Comparison of ENCODE assay signal across 22 cellular contexts in the genomic region with DNA sequence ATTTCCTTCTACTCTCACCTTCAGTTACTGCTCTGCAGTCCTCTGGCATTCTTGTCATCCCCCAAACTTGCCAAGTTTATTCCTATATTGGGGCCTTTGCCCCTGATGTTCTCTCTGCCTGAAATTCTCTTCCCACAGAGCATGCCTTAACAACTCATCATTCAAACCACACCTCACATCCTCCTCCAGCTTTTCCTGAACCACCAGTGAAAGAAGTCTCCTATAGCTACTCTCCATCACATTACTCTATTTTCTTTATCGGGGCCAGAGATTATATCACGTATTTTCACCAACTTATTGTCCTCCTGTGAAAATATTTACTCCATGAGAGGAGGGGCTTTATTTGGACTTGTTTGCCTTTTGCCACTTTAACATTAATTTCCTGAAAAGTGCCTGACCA. TPM values are rescaled to one million over a fixed set of nuclear protein-coding genes. Genes with fewer than 3 reads are reported as not detected.
DNase-seq lines count a peak whose midpoint lies in the region; ATAC-seq and TF ChIP-seq lines count a peak whose summit lies in the region.
"Had no signal": no experiment of that assay in that cellular context is flagged by ENCODE, and none has a peak within 500 bp of the region (broad histone marks: within the 10 kb centered on the region; RNA-seq: fewer than 3 reads in every experiment).

No MANE protein-coding gene starts in this region.

- no peaks in the 10 kb centered on the region for H3K9me3 Mint-ChIP-seq in CD8-positive, alpha-beta T cell
- H3K9me3 Mint-ChIP-seq in activated naive CD4-positive, alpha-beta T cell treated with anti-CD3 and anti-CD28 coated beads for 36 hours, result no peaks in the 10 kb centered on the region
- H3K9me3 Mint-ChIP-seq: activated T-helper 1 cell treated with anti-CD3 and anti-CD28 coated beads, Interleukin-12 subunit alpha, Interleukin-12 subunit beta, Interleukin-2, Interleukin-4 antibody, amounts not matched to agents 30 ng/mL and 10 ng/mL and 1 ng/mL, durations not matched to agents 14 hours and 24 hours and 36 hours; H9; naive thymus-derived CD8-positive, alpha-beta T cell; stimulated activated effector memory CD8-positive, alpha-beta T cell treated with anti-CD3 and anti-CD28 coated beads, Interleukin-12 subunit alpha, Interleukin-12 subunit beta, amount 100 ng/mL, for 72 hours had no signal

- H3K4me1 ChIP-seq in CD8-positive, alpha-beta T cell (ENCODE audit: insufficient read depth, low read length), result no peaks in the 10 kb centered on the region
- H3K4me1 ChIP-seq: parathyroid adenoma had no signal

- no peaks in the 10 kb centered on the region for H3K4me1 Mint-ChIP-seq in CD8-positive, alpha-beta T cell (ENCODE audit: low read depth)
- H3K4me1 Mint-ChIP-seq in activated naive CD4-positive, alpha-beta T cell treated with anti-CD3 and anti-CD28 coated beads for 36 hours (ENCODE audit: low read depth), result no peaks in the 10 kb centered on the region
- H3K4me1 Mint-ChIP-seq: naive thymus-derived CD8-positive, alpha-beta T cell; stimulated activated effector memory CD8-positive, alpha-beta T cell treated with anti-CD3 and anti-CD28 coated beads, Interleukin-12 subunit alpha, Interleukin-12 subunit beta, amount 100 ng/mL, for 72 hours had no signal

- CTCF ChIA-PET in CD8-positive, alpha-beta T cell (lab: Charles Lee), result interaction anchor here (0.7 kb wide), 1 partner anchor 24 kb away, joined by 3 read pairs; no protein-coding TSS in a partner anchor
- CTCF ChIA-PET in activated naive CD4-positive, alpha-beta T cell treated with anti-CD3 and anti-CD28 coated beads for 36 hours (lab: Charles Lee), result interaction anchor here (0.5 kb wide), 1 partner anchor 284 kb away, joined by 3 read pairs; no protein-coding TSS in a partner anchor

- no peak for TF ChIP-seq CTCF in astrocyte of the spinal cord (IDR thresholded peaks at IDR 0.05; ENCODE audit: low read depth, low read length)
- TF ChIP-seq CTCF in kidney epithelial cell (IDR thresholded peaks at IDR 0.05; ENCODE audit: insufficient read depth, low read length, poor library complexity, severe bottlenecking), result no peak
- TF ChIP-seq CTCF in CD8-positive, alpha-beta T cell (IDR thresholded peaks at IDR 0.05), result no peak

- H3K9me3 ChIP-seq in CD8-positive, alpha-beta T cell (ENCODE audit: low read length), result no peaks in the 10 kb centered on the region

- H3K27ac Mint-ChIP-seq in CD8-positive, alpha-beta T cell, result no peak overlapping the region
- no peak overlapping the region for H3K27ac Mint-ChIP-seq in activated naive CD4-positive, alpha-beta T cell treated with anti-CD3 and anti-CD28 coated beads for 36 hours
- H3K27ac Mint-ChIP-seq: activated naive CD8-positive, alpha-beta T cell; activated T-helper 1 cell treated with anti-CD3 and anti-CD28 coated beads, Interleukin-12 subunit alpha, Interleukin-12 subunit beta, Interleukin-2, Interleukin-4 antibody, amounts not matched to agents 30 ng/mL and 10 ng/mL and 1 ng/mL, durations not matched to agents 14 hours and 24 hours and 36 hours; H9; naive thymus-derived CD8-positive, alpha-beta T cell; stimulated activated effector memory CD8-positive, alpha-beta T cell treated with anti-CD3 and anti-CD28 coated beads, Interleukin-12 subunit alpha, Interleukin-12 subunit beta, amount 100 ng/mL, for 72 hours had no signal

- no peaks in the 10 kb centered on the region for H3K27me3 ChIP-seq in kidney epithelial cell (ENCODE audit: control insufficient read depth, insufficient read depth, low read length)
- no peaks in the 10 kb centered on the region for H3K27me3 ChIP-seq in CD8-positive, alpha-beta T cell (ENCODE audit: insufficient read depth, low read length)

- no peak overlapping the region for H3K4me3 Mint-ChIP-seq in CD8-positive, alpha-beta T cell
- no peak overlapping the region for H3K4me3 Mint-ChIP-seq in activated naive CD4-positive, alpha-beta T cell treated with anti-CD3 and anti-CD28 coated beads for 36 hours
- H3K4me3 Mint-ChIP-seq: activated naive CD8-positive, alpha-beta T cell; activated T-helper 1 cell treated with anti-CD3 and anti-CD28 coated beads, Interleukin-12 subunit alpha, Interleukin-12 subunit beta, Interleukin-2, Interleukin-4 antibody, amounts not matched to agents 30 ng/mL and 10 ng/mL and 1 ng/mL, durations not matched to agents 14 hours and 24 hours and 36 hours; H9; naive thymus-derived CD8-positive, alpha-beta T cell; stimulated activated effector memory CD8-positive, alpha-beta T cell treated with anti-CD3 and anti-CD28 coated beads, Interleukin-12 subunit alpha, Interleukin-12 subunit beta, amount 100 ng/mL, for 72 hours had no signal

- intact Hi-C loops in CD8-positive, alpha-beta T cell (cut with DNase I, micrococcal nuclease), result loop anchor here in 1 of 2 experiments (5.0 to 10.0 kb wide), 2 partner anchors 328 to 570 kb away; a partner anchor contains a TSS
- intact Hi-C loops in activated naive CD4-positive, alpha-beta T cell treated with anti-CD3 and anti-CD28 coated beads for 36 hours (cut with micrococcal nuclease), result no loop called here

- H3K4me3 ChIP-seq in astrocyte of the spinal cord (ENCODE audit: low read depth, low read length) (no peak overlapping the region), kidney epithelial cell (ENCODE audit: low read depth, low read length) (no peak overlapping the region)
- H3K4me3 ChIP-seq in CD8-positive, alpha-beta T cell (ENCODE audit: low read depth, low read length), result no peak overlapping the region

- no peak for ATAC-seq in CD8-positive, alpha-beta T cell
- ATAC-seq: left colon; naive thymus-derived CD8-positive, alpha-beta T cell; sciatic nerve; stimulated activated effector memory CD8-positive, alpha-beta T cell treated with anti-CD3 and anti-CD28 coated beads, Interleukin-12 subunit alpha, Interleukin-12 subunit beta, amount 100 ng/mL, for 72 hours had no signal

- H3K27ac ChIP-seq in CD8-positive, alpha-beta T cell (ENCODE audit: low read depth, low read length), result no peak overlapping the region
- H3K27ac ChIP-seq: parathyroid adenoma, RWPE1 had no signal

- H3K36me3 Mint-ChIP-seq in CD8-positive, alpha-beta T cell, result no peaks in the 10 kb centered on the region
- H3K36me3 Mint-ChIP-seq in activated naive CD4-positive, alpha-beta T cell treated with anti-CD3 and anti-CD28 coated beads for 36 hours (ENCODE audit: low read depth), result no peaks in the 10 kb centered on the region
- H3K36me3 Mint-ChIP-seq: activated naive CD8-positive, alpha-beta T cell; naive thymus-derived CD8-positive, alpha-beta T cell; stimulated activated effector memory CD8-positive, alpha-beta T cell treated with anti-CD3 and anti-CD28 coated beads, Interleukin-12 subunit alpha, Interleukin-12 subunit beta, amount 100 ng/mL, for 72 hours had no signal

- H3K27me3 Mint-ChIP-seq in CD8-positive, alpha-beta T cell (ENCODE audit: low read depth), result no peaks in the 10 kb centered on the region
- peaks cover 2% of the 10 kb centered on the region for H3K27me3 Mint-ChIP-seq in activated naive CD4-positive, alpha-beta T cell treated with anti-CD3 and anti-CD28 coated beads for 36 hours (ENCODE audit: low read depth)
- H3K27me3 Mint-ChIP-seq: activated naive CD8-positive, alpha-beta T cell had no signal

- POLR2A ChIA-PET in CD8-positive, alpha-beta T cell (lab: Charles Lee), result no interaction called here

- no peaks in the 10 kb centered on the region for H3K36me3 ChIP-seq in kidney epithelial cell (ENCODE audit: control insufficient read depth, insufficient read depth, low read length)
- no peaks in the 10 kb centered on the region for H3K36me3 ChIP-seq in CD8-positive, alpha-beta T cell (ENCODE audit: insufficient read depth, low read length)

- peak; percentile 24 for DNase-seq in AG08396 (ENCODE audit: low spot score)
- DNase-seq in HS-27A (ENCODE audit: low read depth), result peak; percentile 69
- DNase-seq in astrocyte of the spinal cord (ENCODE audit: low read depth, low spot score), result peak; percentile 84
- DNase-seq in kidney epithelial cell (ENCODE audit: low read depth), result peak; percentile 32
- no peak for DNase-seq in NOMO-1 (lab: John Stamatoyannopoulos, UW; ENCODE audit: unreplicated experiment in 2 of 2)
- DNase-seq in CD8-positive, alpha-beta T cell, result no peak
- DNase-seq in NCI-H128 (lab: John Stamatoyannopoulos, UW; ENCODE audit: unreplicated experiment), result no peak
- no peak for DNase-seq in activated naive CD4-positive, alpha-beta T cell treated with anti-CD3 and anti-CD28 coated beads for 36 hours
- DNase-seq: ACHN; erythroblast; H9; left colon; mesendoderm; naive thymus-derived CD8-positive, alpha-beta T cell; NCI-H1105; NCI-H510A treated with DMSO at 0.1 percent for 48 hours had no signal

- in situ Hi-C loops in astrocyte of the spinal cord (cut with HindIII; ENCODE audit: low sequenced_read_pairs), result no loop called here

RNA-seq across cellular contexts. Expression of a gene that starts 32.1 kb away (rescaled TPM):
- total RNA-seq in kidney epithelial cell, result 10.2 and 10.7 TPM in 2 replicates
- total RNA-seq in CD8-positive, alpha-beta T cell, result 1 to 10 TPM; 1.2 to 2.1 TPM
- total RNA-seq in activated naive CD4-positive, alpha-beta T cell treated with anti-CD3 and anti-CD28 coated beads for 36 hours, result 1 to 10 TPM; 3.1 to 3.3 TPM

RNA-seq across cellular contexts. Expression of a gene that starts 33.3 kb away (rescaled TPM):
- 36.4 and 40.1 TPM in 2 replicates for total RNA-seq in kidney epithelial cell
- 10 to 100 TPM; 18.8 to 20.2 TPM for total RNA-seq in CD8-positive, alpha-beta T cell
- 10 to 100 TPM; 32.4 to 32.6 TPM for total RNA-seq in activated naive CD4-positive, alpha-beta T cell treated with anti-CD3 and anti-CD28 coated beads for 36 hours

Comparison
In these comparisons a context has a peak if more than half of its experiments do, and no peak if none do; other contexts are left out.
1. DNase-seq: peak in AG08396 (single experiment), HS-27A (single experiment), astrocyte of the spinal cord (single experiment) and kidney epithelial cell (single experiment); none in NOMO-1 (0 of 2), CD8-positive, alpha-beta T cell (0 of 7), NCI-H128 (single experiment) and activated naive CD4-positive, alpha-beta T cell treated with anti-CD3 and anti-CD28 coated beads for 36 hours (single experiment).